ENCODE assay signal across 27 cellular contexts in the genomic region with DNA sequence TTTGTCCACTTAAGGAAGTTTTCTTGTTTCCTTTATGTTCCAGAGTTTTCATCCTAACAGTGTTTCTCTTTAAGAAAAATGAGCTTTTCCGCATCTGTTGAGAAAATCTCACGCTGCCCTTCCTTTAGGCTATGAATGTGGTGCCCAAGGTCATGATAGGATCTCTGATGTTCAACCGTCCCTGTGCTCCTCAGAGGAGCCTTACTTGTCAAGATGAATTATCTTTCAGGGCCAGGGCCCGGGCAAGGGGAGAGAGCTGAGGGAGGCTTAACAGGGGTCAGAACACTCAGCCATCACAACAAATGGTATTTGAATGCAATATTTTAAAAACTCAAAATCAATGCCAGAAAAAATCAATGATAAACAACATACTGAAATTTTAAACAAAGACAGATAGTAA. TPM values are rescaled to one million over a fixed set of nuclear protein-coding genes. Genes with fewer than 3 reads are reported as not detected.
"Had no signal": no experiment of that assay in that cellular context is flagged by ENCODE, and none has a peak within 500 bp of the region (broad histone marks: within the 10 kb centered on the region; RNA-seq: fewer than 3 reads in every experiment).

No MANE protein-coding gene starts in this region.

- ATAC-seq: naive thymus-derived CD8-positive, alpha-beta T cell; natural killer cell treated with Interleukin-12 subunit alpha and Interleukin-12 subunit beta and Interleukin-15 and Interleukin-18, amount 100 ng/mL, for 72 hours; right cardiac atrium; right lobe of liver; stimulated activated effector memory CD8-positive, alpha-beta T cell treated with anti-CD3 and anti-CD28 coated beads, Interleukin-12 subunit alpha, Interleukin-12 subunit beta, amount 100 ng/mL, for 72 hours; stimulated activated naive CD8-positive, alpha-beta T cell treated with anti-CD3 and anti-CD28 coated beads, Interleukin-15, amount 100 ng/mL, for 72 hours; stimulated activated naive CD8-positive, alpha-beta T cell treated with anti-CD3 and anti-CD28 coated beads, Interleukin-15, Interleukin-2, amounts not matched to agents 100 U/mL and 50 U/mL, for 24 hours; upper lobe of right lung had no signal

- H3K4me1 ChIP-seq: neural progenitor cell, prostate gland, uterus had no signal

- FAIRE-seq: small intestine had no signal

- DNase-seq: naive B cell; naive thymus-derived CD8-positive, alpha-beta T cell; occipital lobe; ovary; right lobe of liver; sigmoid colon; small intestine; stimulated activated CD4-positive, alpha-beta T cell treated with anti-CD3 and anti-CD28 coated beads, Interleukin-15, amount 100 ng/mL, for 24 hours; stimulated activated CD4-positive, alpha-beta T cell treated with anti-CD3 and anti-CD28 coated beads, Interleukin-2, amount 100 ng/mL, for 24 hours; stimulated activated CD4-positive, alpha-beta T cell treated with anti-CD3 and anti-CD28 coated beads, Interleukin-2, amount 100 ng/mL, for 48 hours; stimulated activated CD4-positive, alpha-beta T cell treated with anti-CD3 and anti-CD28 coated beads, Interleukin-4, amount 100 ng/mL, for 24 hours; stimulated activated naive CD4-positive, alpha-beta T cell; stimulated activated naive CD8-positive, alpha-beta T cell treated with anti-CD3 and anti-CD28 coated beads, Interleukin-15, amount 100 ng/mL, for 72 hours; stimulated activated naive CD8-positive, alpha-beta T cell treated with anti-CD3 and anti-CD28 coated beads, Interleukin-15, Interleukin-2, amounts not matched to agents 100 U/mL and 50 U/mL, for 24 hours; substantia nigra; testis; tibial artery; transverse colon; upper lobe of right lung; uterus had no signal

- H3K27ac Mint-ChIP-seq: naive thymus-derived CD8-positive, alpha-beta T cell; natural killer cell treated with Interleukin-12 subunit alpha and Interleukin-12 subunit beta and Interleukin-15 and Interleukin-18, amount 100 ng/mL, for 72 hours; neural progenitor cell; stimulated activated effector memory CD8-positive, alpha-beta T cell treated with anti-CD3 and anti-CD28 coated beads, Interleukin-12 subunit alpha, Interleukin-12 subunit beta, amount 100 ng/mL, for 72 hours; type B pancreatic cell had no signal

- H3K4me3 Mint-ChIP-seq: naive thymus-derived CD8-positive, alpha-beta T cell; natural killer cell treated with Interleukin-12 subunit alpha and Interleukin-12 subunit beta and Interleukin-15 and Interleukin-18, amount 100 ng/mL, for 72 hours; neural progenitor cell; stimulated activated effector memory CD8-positive, alpha-beta T cell treated with anti-CD3 and anti-CD28 coated beads, Interleukin-12 subunit alpha, Interleukin-12 subunit beta, amount 100 ng/mL, for 72 hours; stimulated activated naive CD8-positive, alpha-beta T cell treated with anti-CD3 and anti-CD28 coated beads, Interleukin-15, amount 100 ng/mL, for 72 hours; type B pancreatic cell had no signal

- H3K4me2 ChIP-seq: neural progenitor cell had no signal

- H3K27me3 ChIP-seq: ovary, right lobe of liver, testis, transverse colon, uterus had no signal

- H3K9me3 Mint-ChIP-seq: naive B cell; naive thymus-derived CD8-positive, alpha-beta T cell; natural killer cell treated with Interleukin-12 subunit alpha and Interleukin-12 subunit beta and Interleukin-15 and Interleukin-18, amount 100 ng/mL, for 72 hours; neural progenitor cell; stimulated activated effector memory CD8-positive, alpha-beta T cell treated with anti-CD3 and anti-CD28 coated beads, Interleukin-12 subunit alpha, Interleukin-12 subunit beta, amount 100 ng/mL, for 72 hours; stimulated activated naive CD8-positive, alpha-beta T cell treated with anti-CD3 and anti-CD28 coated beads, Interleukin-15, amount 100 ng/mL, for 72 hours; type B pancreatic cell had no signal

- H3K36me3 ChIP-seq: neural progenitor cell, ovary, prostate gland, right lobe of liver, sigmoid colon, suprapubic skin, tibial artery, transverse colon, upper lobe of right lung, uterus had no signal

- H3K9me3 ChIP-seq: ovary, prostate gland, right lobe of liver, sigmoid colon, suprapubic skin, testis, tibial artery, transverse colon, upper lobe of right lung, uterus had no signal

- H3K27ac ChIP-seq: neural progenitor cell, ovary, prostate gland, right lobe of liver, sigmoid colon, suprapubic skin, testis, tibial artery, transverse colon, upper lobe of right lung, uterus had no signal

- H3K9ac ChIP-seq: neural progenitor cell had no signal

- H2AFZ ChIP-seq: neural progenitor cell had no signal

- H3K4me3 ChIP-seq: neural progenitor cell, ovary, prostate gland, right lobe of liver, sigmoid colon, suprapubic skin, testis, tibial artery, transverse colon, upper lobe of right lung, uterus had no signal

- H3K36me3 Mint-ChIP-seq: naive B cell; naive thymus-derived CD8-positive, alpha-beta T cell; natural killer cell treated with Interleukin-12 subunit alpha and Interleukin-12 subunit beta and Interleukin-15 and Interleukin-18, amount 100 ng/mL, for 72 hours; stimulated activated effector memory CD8-positive, alpha-beta T cell treated with anti-CD3 and anti-CD28 coated beads, Interleukin-12 subunit alpha, Interleukin-12 subunit beta, amount 100 ng/mL, for 72 hours; type B pancreatic cell had no signal

RNA-seq across cellular contexts. Expression of gene NAT8L, which starts 44.1 kb away (rescaled TPM):
- polyA plus RNA-seq: naive thymus-derived CD8-positive, alpha-beta T cell had no signal
